10 cellular contexts compared by ENCODE assay signal in the genomic region with DNA sequence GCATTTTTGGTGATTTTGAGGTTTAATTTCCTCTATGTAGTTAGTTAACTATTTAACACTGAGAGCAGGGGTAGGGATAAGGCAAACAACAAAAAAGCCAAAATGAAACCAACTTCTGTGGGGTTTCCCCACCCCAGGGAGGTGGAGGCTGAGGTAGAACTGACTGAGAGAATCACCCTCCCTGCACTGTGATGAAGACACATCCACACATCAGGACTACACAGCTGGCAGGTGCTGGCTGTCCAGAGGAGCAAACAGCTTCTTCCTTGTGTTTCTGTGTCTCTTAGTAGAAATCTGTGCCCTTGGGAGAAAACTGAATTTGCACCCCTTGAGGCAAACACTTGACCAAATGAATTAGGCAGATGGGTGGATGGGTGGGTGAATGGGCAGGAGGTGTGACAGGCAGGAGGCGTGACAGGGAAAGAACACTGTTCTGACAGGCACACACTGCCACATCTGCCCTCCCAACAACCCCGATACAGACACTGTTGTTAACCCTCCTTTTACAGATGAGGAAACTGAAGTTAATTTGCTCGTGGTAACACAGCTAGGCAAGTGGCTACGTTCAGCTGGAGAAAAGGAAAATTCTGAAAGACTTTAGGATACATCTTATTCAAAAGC.
DNase-seq lines count a peak whose midpoint lies in the region; ATAC-seq lines count a peak whose summit lies in the region.
"Had no signal": no experiment of that assay in that cellular context is flagged by ENCODE, and none has a peak within 500 bp of the region (broad histone marks: within the 10 kb centered on the region; RNA-seq: fewer than 3 reads in every experiment).

No MANE protein-coding gene starts in this region.

- no peaks in the 10 kb centered on the region for H3K79me2 ChIP-seq in ACC112 (ENCODE audit: control insufficient read depth, insufficient read depth, low read length, unreplicated experiment)

- H3K27ac Mint-ChIP-seq in activated T-cell treated with anti-CD3 and anti-CD28 coated beads, Interleukin-2, amount 50 U/mL, for 72 hours, result peak overlapping the region; percentile 36

- no peak overlapping the region for H3K4me3 ChIP-seq in ACC112 (ENCODE audit: low read depth, low read length)

- no peaks in the 10 kb centered on the region for H3K4me1 ChIP-seq in ACC112 (ENCODE audit: control insufficient read depth, insufficient read depth, low read length, unreplicated experiment)

- H3K4me1 Mint-ChIP-seq in activated T-cell treated with anti-CD3 and anti-CD28 coated beads, Interleukin-2, amount 50 U/mL, for 72 hours (ENCODE audit: low read depth), result peaks cover 58% of the 10 kb centered on the region

- peak; percentile 70 to 71 for DNase-seq in activated T-cell treated with anti-CD3 and anti-CD28 coated beads, Interleukin-2, amount 50 U/mL, for 72 hours
- DNase-seq in hepatic stellate cell (ENCODE audit: low spot score) (no peak), foreskin melanocyte (no peak), NCI-H446 treated with DMSO at 0.1 percent for 48 hours (lab: John Stamatoyannopoulos, UW) (no peak), DMS53 (lab: John Stamatoyannopoulos, UW) (no peak)
- DNase-seq: C1 segment of cervical spinal cord, NCI-H446 had no signal

- H3K27me3 Mint-ChIP-seq in activated T-cell treated with anti-CD3 and anti-CD28 coated beads, Interleukin-2, amount 50 U/mL, for 72 hours (ENCODE audit: low read depth), result no peaks in the 10 kb centered on the region

- H3K4me3 Mint-ChIP-seq in activated T-cell treated with anti-CD3 and anti-CD28 coated beads, Interleukin-2, amount 50 U/mL, for 72 hours, result peak overlapping the region; percentile 63 to 76

- H3K27me3 ChIP-seq in ACC112 (ENCODE audit: insufficient read depth, low read length), result peaks cover 1% of the 10 kb centered on the region; the same call in 1 of the 2 replicates

- H3K27ac ChIP-seq in ACC112 (ENCODE audit: low read depth, low read length), result no peak overlapping the region

- ATAC-seq in GM19468 (IDR thresholded peaks at IDR 0.05; ENCODE audit: extremely low read depth, unreplicated experiment) (peak; percentile 60), HG03460 (IDR thresholded peaks at IDR 0.05; ENCODE audit: unreplicated experiment) (peak; percentile 60)
- ATAC-seq in activated T-cell treated with anti-CD3 and anti-CD28 coated beads, Interleukin-2, amount 50 U/mL, for 72 hours (replicated peaks in 1 of 2), result peak; percentile 77 to 81

- H3K9me3 Mint-ChIP-seq in activated T-cell treated with anti-CD3 and anti-CD28 coated beads, Interleukin-2, amount 50 U/mL, for 72 hours, result no peaks in the 10 kb centered on the region

- H3K36me3 Mint-ChIP-seq in activated T-cell treated with anti-CD3 and anti-CD28 coated beads, Interleukin-2, amount 50 U/mL, for 72 hours (ENCODE audit: insufficient read depth in 2 of 2), result no peaks in the 10 kb centered on the region

- H2AFZ ChIP-seq in ACC112 (ENCODE audit: low read length, unreplicated experiment), result peak overlapping the region; percentile 43

- H3K36me3 ChIP-seq in ACC112 (ENCODE audit: insufficient read depth, low read length), result no peaks in the 10 kb centered on the region

Comparison
In these comparisons a context has a peak if more than half of its experiments do, and no peak if none do; other contexts are left out.
1. DNase-seq: peak in activated T-cell treated with anti-CD3 and anti-CD28 coated beads, Interleukin-2, amount 50 U/mL, for 72 hours (2 of 2); none in hepatic stellate cell (single experiment), foreskin melanocyte (single experiment), NCI-H446 treated with DMSO at 0.1 percent for 48 hours (single experiment) and DMS53 (single experiment).
2. Peak in every context shown above with its lines, with median percentiles within 50 percentile points of each other: ATAC-seq.